Comparison of ENCODE assay signal across 14 cellular contexts in the genomic region with DNA sequence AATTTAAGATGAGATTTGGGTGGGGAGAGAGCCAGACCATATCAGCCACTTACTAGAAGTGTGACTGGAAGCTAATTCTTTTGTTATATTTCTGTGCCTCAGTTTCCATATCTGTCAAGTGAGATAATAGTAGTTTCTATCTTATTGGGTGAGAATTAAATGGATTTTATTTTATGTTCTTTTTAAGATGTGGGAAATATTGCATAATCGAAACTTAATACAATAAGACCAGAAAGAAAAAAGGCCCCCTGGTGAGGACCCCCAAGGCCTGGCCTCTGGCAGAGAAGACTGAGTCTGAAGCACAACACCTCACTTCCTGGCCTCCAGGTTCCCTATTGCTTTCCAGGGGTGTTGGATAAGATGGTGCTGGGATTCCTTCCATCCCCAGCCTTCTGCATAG. TPM values are rescaled to one million over a fixed set of nuclear protein-coding genes. Genes with fewer than 3 reads are reported as not detected.
DNase-seq lines count a peak whose midpoint lies in the region; TF ChIP-seq lines count a peak whose summit lies in the region.
"Had no signal": no experiment of that assay in that cellular context is flagged by ENCODE, and none has a peak within 500 bp of the region (broad histone marks: within the 10 kb centered on the region; RNA-seq: fewer than 3 reads in every experiment).

No MANE protein-coding gene starts in this region.

- H3K4me3 ChIP-seq in HEK293 (ENCODE audit: low read depth, low read length) = no peak overlapping the region
- peak overlapping the region; percentile 9 for H3K4me3 ChIP-seq in OCI-LY1 (ENCODE audit: low read depth, low read length, poor library complexity, severe bottlenecking)
- H3K4me3 ChIP-seq: A549 had no signal

- H3K4me1 Mint-ChIP-seq in immature natural killer cell (peaks cover 74 to 89% of the 10 kb centered on the region in 2 donors), osteocyte (ENCODE audit: unreplicated experiment) (no peaks in the 10 kb centered on the region)

- H3K27ac ChIP-seq in HEK293 (ENCODE audit: extremely low read depth, low read depth, low read length) (no peak overlapping the region), OCI-LY1 (ENCODE audit: low read depth, low read length, poor library complexity, severe bottlenecking) (peak overlapping the region; percentile 99)
- H3K27ac ChIP-seq: A549, HL-60 had no signal

- peak overlapping the region; percentile 56 to 92 (median 78) for H3K27ac Mint-ChIP-seq in immature natural killer cell
- H3K27ac Mint-ChIP-seq in osteocyte (ENCODE audit: unreplicated experiment) = no peak overlapping the region
- H3K27ac Mint-ChIP-seq: CD8-positive, alpha-beta T cell had no signal

- H3K36me3 Mint-ChIP-seq in immature natural killer cell (peaks cover 14 to 29% (median 17%) of the 10 kb centered on the region in 3 donors), osteocyte (ENCODE audit: unreplicated experiment) (no peaks in the 10 kb centered on the region)
- H3K36me3 Mint-ChIP-seq: CD8-positive, alpha-beta T cell had no signal

- H3K9ac ChIP-seq in OCI-LY1 (ENCODE audit: low read length) = peak overlapping the region; percentile 18; the same call in 1 of the 2 replicates

- intact Hi-C loops in head of caudate nucleus (cut with DNase I) = no loop called here

- CTCF ChIA-PET in HEK293 (lab: Yijun Ruan, JAX) = interaction anchor here (0.6 kb wide), 2 partner anchors 12 to 1341 kb away, joined by 3 read pairs; no protein-coding TSS in a partner anchor

- H3K4me2 ChIP-seq in OCI-LY1 (ENCODE audit: low read length) = peak overlapping the region; percentile 45
- H3K4me2 ChIP-seq: A549 had no signal

- H3K27me3 Mint-ChIP-seq in immature natural killer cell (ENCODE audit: low read depth in 3 of 3) (peaks cover 0 to 3% (median 1%) of the 10 kb centered on the region in 3 donors), osteocyte (ENCODE audit: unreplicated experiment) (peaks cover 22% of the 10 kb centered on the region)

- H3K9me3 Mint-ChIP-seq in immature natural killer cell (no peaks in the 10 kb centered on the region), osteocyte (ENCODE audit: unreplicated experiment) (no peaks in the 10 kb centered on the region)
- H3K9me3 Mint-ChIP-seq: CD8-positive, alpha-beta T cell had no signal

- peaks cover 100% of the 10 kb centered on the region for H3K79me2 ChIP-seq in OCI-LY1 (ENCODE audit: insufficient read depth, low read length)

- DNase-seq in immature natural killer cell (no peak), head of caudate nucleus (no peak), islet precursor cell (no peak), osteocyte (ENCODE audit: extremely low spot score, unreplicated experiment) (no peak)
- DNase-seq: CD8-positive, alpha-beta T cell; COR-L47; DMS153; DMS79 treated with DMSO at 0.1 percent for 48 hours; GF-D8 had no signal

- no peaks in the 10 kb centered on the region for H4K20me1 ChIP-seq in OCI-LY1 (ENCODE audit: insufficient read depth, low read length)

- H3K9me3 ChIP-seq in HEK293 (ENCODE audit: control insufficient read depth, insufficient read depth, low read depth, low read length) = no peaks in the 10 kb centered on the region
- H3K9me3 ChIP-seq in OCI-LY1 (ENCODE audit: low read length) = no peaks in the 10 kb centered on the region
- H3K9me3 ChIP-seq: A549 had no signal

- H3F3A ChIP-seq in OCI-LY1 (ENCODE audit: insufficient read depth, low read length) = peaks cover 23% of the 10 kb centered on the region; the same call in 1 of the 2 replicates

- H3K36me3 ChIP-seq in HEK293 (ENCODE audit: control insufficient read depth in 2 of 2, insufficient read depth in 1 of 2, low read length in 2 of 2) (peaks cover 0 to 3% of the 10 kb centered on the region in 2 experiments; a peak in 1 of 3 replicates), OCI-LY1 (ENCODE audit: insufficient read depth, low read length) (peaks cover 95% of the 10 kb centered on the region)

- H3K4me3 Mint-ChIP-seq in immature natural killer cell = no peak overlapping the region
- H3K4me3 Mint-ChIP-seq in osteocyte (ENCODE audit: unreplicated experiment) = no peak overlapping the region
- H3K4me3 Mint-ChIP-seq: CD14-positive monocyte; CD8-positive, alpha-beta T cell had no signal

- no peak for TF ChIP-seq CTCF in HEK293 (tag by site-specific recombination; IDR thresholded peaks at IDR 0.05)
- TF ChIP-seq CTCF in OCI-LY1 (IDR thresholded peaks at IDR 0.05; ENCODE audit: low read length) = no peak
- TF ChIP-seq CTCF in osteocyte (IDR thresholded peaks at IDR 0.05) = no peak

- POLR2A ChIA-PET in HEK293 (lab: Yijun Ruan, JAX) = no interaction called here

- no peak overlapping the region for H2AFZ ChIP-seq in OCI-LY1 (ENCODE audit: low read length)

- H3K27me3 ChIP-seq in OCI-LY1 (ENCODE audit: insufficient read depth, low read length) = no peaks in the 10 kb centered on the region

- no peaks in the 10 kb centered on the region for H3K9me2 ChIP-seq in OCI-LY1 (ENCODE audit: low read depth, low read length)

- H3K4me1 ChIP-seq in HEK293 (ENCODE audit: control insufficient read depth, insufficient read depth, low read length) = no peaks in the 10 kb centered on the region
- H3K4me1 ChIP-seq in OCI-LY1 (ENCODE audit: insufficient read depth, low read length, severe bottlenecking) = peaks cover 98% of the 10 kb centered on the region
- H3K4me1 ChIP-seq: A549 had no signal

TF ChIP-seq in HEK293, 187 proteins besides CTCF, POLR2A, EP300 and RAD21:
- TF ChIP-seq ZNF366 (tag by site-specific recombination; conservative IDR thresholded peaks at IDR 0.05) (no peak), GLIS1 (tag by site-specific recombination; IDR thresholded peaks at IDR 0.05) (peak; percentile 42)

RNA-seq across cellular contexts. Expression of a gene that starts 13.7 kb away (rescaled TPM):
- polyA plus RNA-seq in immature natural killer cell = 10 to 100 TPM; 24.4 to 91.6 (median 46.4) TPM
- total RNA-seq in osteocyte = 0.16 TPM in 1 of 2 replicates, not detected in the other
